In genomic region chr1:52305417-52306226, GRCh38 we compare ENCODE assay signal across 22 cellular contexts.
"Had no signal": no experiment of that assay in that cellular context is flagged by ENCODE, and none has a peak within 500 bp of the region (broad histone marks: within the 10 kb centered on the region; RNA-seq: fewer than 3 reads in every experiment).

No MANE protein-coding gene starts in this region.

- H3K9me3 ChIP-seq: psoas muscle, suprapubic skin, tibial nerve had no signal

- H3K4me1 ChIP-seq: parathyroid adenoma, psoas muscle, suprapubic skin, tibial nerve had no signal

- ATAC-seq: naive thymus-derived CD8-positive, alpha-beta T cell; psoas muscle had no signal

- H3K4me3 ChIP-seq: psoas muscle, suprapubic skin, tibial nerve had no signal

- DNase-seq: activated CD4-positive, alpha-beta memory T cell treated with anti-CD3 and anti-CD28 coated beads for 36 hours; activated CD4-positive, alpha-beta T cell treated with anti-CD3 and anti-CD28 coated beads for 4 hours; activated CD8-positive, alpha-beta memory T cell treated with anti-CD3 and anti-CD28 coated beads, Interleukin-2, amount 50 U/mL, for 48 hours; activated gamma-delta T cell; activated naive CD4-positive, alpha-beta T cell treated with anti-CD3 and anti-CD28 coated beads, Interleukin-2, amount 10 ng/mL, durations not matched to agents 7 days and 5 days; activated naive CD8-positive, alpha-beta T cell treated with anti-CD3 and anti-CD28 coated beads, Interleukin-2, amount 10 ng/mL, durations not matched to agents 7 days and 5 days; activated T-cell treated with anti-CD3 and anti-CD28 coated beads, Interleukin-2, amount 50 U/mL, for 24 hours; amniotic stem cell; brain microvascular endothelial cell; central memory CD4-positive, alpha-beta T cell; foreskin fibroblast; mesenchymal stem cell; naive thymus-derived CD8-positive, alpha-beta T cell; occipital lobe; psoas muscle; stimulated activated CD4-positive, alpha-beta T cell treated with anti-CD3 and anti-CD28 coated beads, Interleukin-15, amount 100 ng/mL, for 24 hours; stimulated activated CD4-positive, alpha-beta T cell treated with anti-CD3 and anti-CD28 coated beads, Interleukin-2, amount 100 ng/mL, for 24 hours; stimulated activated naive CD4-positive, alpha-beta T cell; T-helper 1 cell had no signal

- H3K27me3 ChIP-seq: brain microvascular endothelial cell, suprapubic skin, tibial nerve had no signal

- H3K27ac ChIP-seq: brain microvascular endothelial cell, parathyroid adenoma, psoas muscle, suprapubic skin, tibial nerve had no signal

- H3K36me3 ChIP-seq: brain microvascular endothelial cell had no signal
